In the genomic region with DNA sequence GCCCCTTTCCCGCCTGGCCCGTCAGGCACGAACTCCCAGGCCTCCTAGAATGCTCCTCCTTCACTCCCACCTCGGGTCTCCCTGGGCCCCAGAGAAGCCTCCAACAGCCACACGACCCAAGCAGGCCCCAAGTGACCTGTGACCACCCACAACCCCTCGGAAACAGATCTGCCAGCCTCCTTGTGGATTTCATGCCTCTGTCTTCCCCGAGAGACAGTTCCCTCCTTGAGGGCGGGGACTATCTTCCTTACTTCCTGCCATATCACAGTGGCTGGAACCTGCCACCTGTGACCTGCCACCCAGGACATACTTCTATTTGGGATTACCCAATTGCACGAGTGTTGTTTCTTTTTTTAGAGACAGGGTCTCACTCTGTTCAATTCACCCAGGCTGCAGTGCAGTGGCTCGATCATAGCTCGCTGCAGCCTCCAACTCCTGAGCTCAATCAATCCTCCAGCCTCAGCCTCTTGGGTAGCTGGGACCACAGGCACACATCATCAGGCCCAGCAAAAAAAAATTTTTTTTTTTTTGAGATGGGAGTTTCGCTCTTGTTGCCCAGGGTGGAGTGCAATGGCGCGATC, we compare ENCODE assay signal across 9 cellular contexts. TPM values are rescaled to one million over a fixed set of nuclear protein-coding genes. Genes with fewer than 3 reads are reported as not detected.
DNase-seq lines count a peak whose midpoint lies in the region; ATAC-seq, FAIRE-seq and TF ChIP-seq lines count a peak whose summit lies in the region.
"Had no signal": no experiment of that assay in that cellular context is flagged by ENCODE, and none has a peak within 500 bp of the region (broad histone marks: within the 10 kb centered on the region; RNA-seq: fewer than 3 reads in every experiment).

No MANE protein-coding gene starts in this region.

- in situ Hi-C loops in mammary epithelial cell (cut with MboI; ENCODE audit: low sequenced_read_pairs in 2 of 2): no loop called here

- H4K20me1 ChIP-seq in mammary epithelial cell (ENCODE audit: insufficient read depth, low read length): no peaks in the 10 kb centered on the region

- no peaks in the 10 kb centered on the region for H3K27me3 ChIP-seq in mammary epithelial cell (ENCODE audit: insufficient read depth, low read length)

- intact Hi-C loops in mammary epithelial cell (cut with micrococcal nuclease): no loop called here

- no peak for TF ChIP-seq CTCF in mammary epithelial cell (conservative IDR thresholded peaks at IDR 0.05 in 1 of 2, IDR thresholded peaks at IDR 0.05 in 1 of 2; ENCODE audit: extremely low read depth in 1 of 2, insufficient read depth in 1 of 2, low read depth in 1 of 2, low read length in 2 of 2)
- TF ChIP-seq CTCF in progenitor cell of endocrine pancreas (IDR thresholded peaks at IDR 0.05; ENCODE audit: unreplicated experiment): no peak
- TF ChIP-seq CTCF in D721Med (IDR thresholded peaks at IDR 0.05; ENCODE audit: insufficient read depth, missing control alignments): no peak

- H3K27me3 Mint-ChIP-seq in progenitor cell of endocrine pancreas: no peaks in the 10 kb centered on the region

- BruUV-seq in mammary epithelial cell (replicated peaks; lab: Mats Ljungman, UMichigan): no TSS peak

- FAIRE-seq in D721Med (lab: Jason Lieb, UNC): no peak
- FAIRE-seq: bronchial epithelial cell had no signal

- no peaks in the 10 kb centered on the region for H3K9me3 ChIP-seq in mammary epithelial cell (replicated peaks; ENCODE audit: insufficient read depth, low read length)

- no peak overlapping the region for H3K4me3 ChIP-seq in mammary epithelial cell (replicated peaks in 1 of 3; ENCODE audit: insufficient read depth in 1 of 3, low read depth in 2 of 3, low read length in 3 of 3)

- H3K27ac Mint-ChIP-seq in progenitor cell of endocrine pancreas: peak overlapping the region; percentile 87

- no peak overlapping the region for H3K4me3 Mint-ChIP-seq in progenitor cell of endocrine pancreas (ENCODE audit: low read depth)

- H3K79me2 ChIP-seq in mammary epithelial cell (ENCODE audit: insufficient read depth, low read length): peaks cover 72% of the 10 kb centered on the region

- no peak overlapping the region for H3K9ac ChIP-seq in mammary epithelial cell (ENCODE audit: insufficient read depth, low read length)

- DNase-seq in ELR (ENCODE audit: low read depth) (peak; percentile 33), mammary epithelial cell (peak; percentile 18), progenitor cell of endocrine pancreas (ENCODE audit: low spot score, unreplicated experiment) (no peak), NCI-H2227 (lab: John Stamatoyannopoulos, UW; ENCODE audit: unreplicated experiment) (no peak), Kasumi-1 (lab: John Stamatoyannopoulos, UW) (no peak), D721Med (ENCODE audit: insufficient read length, low spot score) (no peak)

- H3K36me3 Mint-ChIP-seq in progenitor cell of endocrine pancreas (ENCODE audit: insufficient read depth): peaks cover 16% of the 10 kb centered on the region

- peaks cover 8% of the 10 kb centered on the region for H3K4me1 Mint-ChIP-seq in progenitor cell of endocrine pancreas (ENCODE audit: low read depth)

- H3K36me3 ChIP-seq in mammary epithelial cell (ENCODE audit: insufficient read depth, low read length): peaks cover 5% of the 10 kb centered on the region

- peaks cover 9% of the 10 kb centered on the region for H3K4me1 ChIP-seq in mammary epithelial cell (ENCODE audit: insufficient read depth, low read length)

- dilution Hi-C loops in mammary epithelial cell (cut with HindIII; ENCODE audit: low sequenced_read_pairs): no loop called here

- peak; percentile 6 for ATAC-seq in HG03520 (IDR thresholded peaks at IDR 0.05; ENCODE audit: unreplicated experiment)
- no peak for ATAC-seq in GM18520 (IDR thresholded peaks at IDR 0.05; ENCODE audit: unreplicated experiment)

- peak overlapping the region; percentile 22 for H2AFZ ChIP-seq in mammary epithelial cell (ENCODE audit: low read depth, low read length)

- CTCF ChIA-PET in mammary epithelial cell (lab: Charles Lee; ENCODE audit: low non-redundant PET): no interaction called here

- WGBS in mammary epithelial cell (ENCODE audit: low coverage, missing lambda C conversion rate): 62% methylated on average over 9 of the region's 14 CpGs

- no peaks in the 10 kb centered on the region for H3K9me3 Mint-ChIP-seq in progenitor cell of endocrine pancreas (ENCODE audit: low read depth)

- H3K27ac ChIP-seq in mammary epithelial cell (ENCODE audit: insufficient read depth, low read depth, low read length): peak overlapping the region; percentile 78

- peak overlapping the region; percentile 13 for H3K4me2 ChIP-seq in mammary epithelial cell (ENCODE audit: insufficient read depth, low read depth, low read length)

RNA-seq across cellular contexts. Expression of a gene that starts 25.9 kb away (rescaled TPM):
- total RNA-seq in mammary epithelial cell (100 to 1,000 TPM in 1 of 2 donors, 10 to 100 TPM in 1; 62.2 to 121 TPM), progenitor cell of endocrine pancreas (190 and 197 TPM in 2 replicates)
- 22.3 TPM for polyA plus RNA-seq in mammary epithelial cell
- 123 TPM for polyA minus RNA-seq in mammary epithelial cell

Comparison
In these comparisons a context has a peak if more than half of its experiments do, and no peak if none do; other contexts are left out.
1. DNase-seq: peak in ELR (single experiment) and mammary epithelial cell (single experiment); none in progenitor cell of endocrine pancreas (single experiment), NCI-H2227 (single experiment), Kasumi-1 (0 of 2) and D721Med (single experiment).